Comparison of ENCODE assay signal across 9 cellular contexts in the genomic region with DNA sequence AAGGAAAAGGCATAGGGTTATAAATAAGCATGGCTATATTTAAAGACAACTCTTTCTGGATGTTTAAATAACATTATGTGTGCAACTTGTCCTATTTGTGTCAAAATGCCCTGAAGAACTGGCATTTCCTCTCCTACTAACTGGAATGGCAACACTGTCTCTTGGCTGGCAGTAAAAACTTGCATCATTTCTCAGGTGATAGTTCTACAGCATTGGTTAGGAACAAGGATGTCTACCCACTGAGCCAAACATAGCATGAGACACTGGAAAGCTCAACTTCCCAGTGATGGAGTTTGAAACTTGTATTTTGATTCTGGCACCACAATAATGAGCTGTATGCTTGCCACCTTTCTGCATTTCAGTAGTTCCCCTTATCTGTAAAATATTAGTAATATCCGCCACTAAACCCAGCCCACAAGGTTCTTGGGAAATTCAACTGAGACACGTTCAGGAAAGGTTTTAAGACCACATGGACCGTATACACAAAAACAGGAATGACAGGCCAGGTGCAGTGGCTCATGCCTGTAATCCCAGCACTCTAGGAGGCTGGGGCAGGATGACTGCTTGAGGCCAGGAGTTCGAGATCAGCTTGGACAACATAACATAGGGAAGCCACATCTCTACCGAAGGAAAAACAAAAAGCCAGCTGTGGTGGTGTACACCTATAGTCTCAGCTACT. TPM values are rescaled to one million over a fixed set of nuclear protein-coding genes. Genes with fewer than 3 reads are reported as not detected.
DNase-seq lines count a peak whose midpoint lies in the region; ATAC-seq, FAIRE-seq and TF ChIP-seq lines count a peak whose summit lies in the region.
"Had no signal": no experiment of that assay in that cellular context is flagged by ENCODE, and none has a peak within 500 bp of the region (broad histone marks: within the 10 kb centered on the region; RNA-seq: fewer than 3 reads in every experiment).

No MANE protein-coding gene starts in this region.

- peaks cover 74% of the 10 kb centered on the region for H3K4me1 Mint-ChIP-seq in activated naive CD4-positive, alpha-beta T cell treated with anti-CD3 and anti-CD28 coated beads, Interleukin-2, amount 50 U/mL, for 24 hours
- peaks cover 57% of the 10 kb centered on the region for H3K4me1 Mint-ChIP-seq in mesothelial cell of epicardium

- H3K9me3 Mint-ChIP-seq in activated naive CD4-positive, alpha-beta T cell treated with anti-CD3 and anti-CD28 coated beads, Interleukin-2, amount 50 U/mL, for 24 hours = no peaks in the 10 kb centered on the region
- H3K9me3 Mint-ChIP-seq in mesothelial cell of epicardium = no peaks in the 10 kb centered on the region

- intact Hi-C loops in upper lobe of right lung (cut with DNase I) = loop anchor here (10.0 kb wide), 1 partner anchor 297 kb away; no protein-coding TSS in a partner anchor

- H3K27ac Mint-ChIP-seq in activated naive CD4-positive, alpha-beta T cell treated with anti-CD3 and anti-CD28 coated beads, Interleukin-2, amount 50 U/mL, for 24 hours = peak overlapping the region; percentile 66
- peak overlapping the region; percentile 47 for H3K27ac Mint-ChIP-seq in mesothelial cell of epicardium

- peaks cover 44% of the 10 kb centered on the region for H3K36me3 ChIP-seq in bronchial epithelial cell (ENCODE audit: control insufficient read depth, insufficient read depth, low read length)
- peaks cover 87% of the 10 kb centered on the region for H3K36me3 ChIP-seq in upper lobe of right lung

- FAIRE-seq in bronchial epithelial cell (lab: Jason Lieb, UNC) = no peak

- H3K4me3 ChIP-seq in bronchial epithelial cell (ENCODE audit: low read depth, low read length) = no peak overlapping the region
- peak overlapping the region; percentile 92 for H3K4me3 ChIP-seq in upper lobe of right lung

- no peak for ATAC-seq in upper lobe of right lung

- no peak overlapping the region for H3K27ac ChIP-seq in upper lobe of right lung

- no peak for TF ChIP-seq CTCF in bronchial epithelial cell (IDR thresholded peaks at IDR 0.05; ENCODE audit: insufficient read depth, low read length, severe bottlenecking)
- no peak for TF ChIP-seq CTCF in mesothelial cell of epicardium (IDR thresholded peaks at IDR 0.05; ENCODE audit: unreplicated experiment)
- no peak for TF ChIP-seq CTCF in upper lobe of right lung (IDR thresholded peaks at IDR 0.05)

- peak overlapping the region; percentile 98 for H3K4me3 Mint-ChIP-seq in activated naive CD4-positive, alpha-beta T cell treated with anti-CD3 and anti-CD28 coated beads, Interleukin-2, amount 50 U/mL, for 24 hours
- H3K4me3 Mint-ChIP-seq in mesothelial cell of epicardium = no peak overlapping the region

- no peak for DNase-seq in activated naive CD4-positive, alpha-beta T cell (lab: John Stamatoyannopoulos, UW)
- DNase-seq in bronchial epithelial cell (ENCODE audit: low read depth) (peak; percentile 58), mesothelial cell of epicardium (ENCODE audit: low spot score in 2 of 2, unreplicated experiment in 2 of 2) (no peak), upper lobe of right lung (no peak), inferior parietal cortex (ENCODE audit: extremely low spot score) (no peak)
- DNase-seq in effector CD8-positive, alpha-beta T cell (lab: John Stamatoyannopoulos, UW) = no peak
- no peak for DNase-seq in stimulated activated CD4-positive, alpha-beta T cell treated with anti-CD3 and anti-CD28 coated beads, Interleukin-4, amount 100 ng/mL, for 4 hours
- DNase-seq: NCI-H1417 had no signal

- peaks cover 52% of the 10 kb centered on the region for H3K36me3 Mint-ChIP-seq in activated naive CD4-positive, alpha-beta T cell treated with anti-CD3 and anti-CD28 coated beads, Interleukin-2, amount 50 U/mL, for 24 hours
- H3K36me3 Mint-ChIP-seq in mesothelial cell of epicardium = peaks cover 36% of the 10 kb centered on the region

- H3K27me3 ChIP-seq in bronchial epithelial cell (ENCODE audit: control insufficient read depth, insufficient read depth, low read length) (no peaks in the 10 kb centered on the region), upper lobe of right lung (no peaks in the 10 kb centered on the region)

- H3K4me1 ChIP-seq in upper lobe of right lung = peaks cover 74% of the 10 kb centered on the region

- H3K9me3 ChIP-seq in upper lobe of right lung = no peaks in the 10 kb centered on the region

- H3K27me3 Mint-ChIP-seq in activated naive CD4-positive, alpha-beta T cell treated with anti-CD3 and anti-CD28 coated beads, Interleukin-2, amount 50 U/mL, for 24 hours = no peaks in the 10 kb centered on the region
- no peaks in the 10 kb centered on the region for H3K27me3 Mint-ChIP-seq in mesothelial cell of epicardium (ENCODE audit: low read depth)

RNA-seq across cellular contexts. Expression of a gene that starts 5.1 kb away (rescaled TPM):
- total RNA-seq in bronchial epithelial cell (530 and 1,114 TPM in 2 replicates), mesothelial cell of epicardium (256 to 274 TPM (median 261 TPM) in 3 replicates), upper lobe of right lung (343 TPM)
